In genomic region chr7:66930341-66930740, GRCh38 we compare ENCODE assay signal across 12 cellular contexts. TPM values are rescaled to one million over a fixed set of nuclear protein-coding genes. Genes with fewer than 3 reads are reported as not detected.
DNase-seq lines count a peak whose midpoint lies in the region; ATAC-seq and TF ChIP-seq lines count a peak whose summit lies in the region.
"Had no signal": no experiment of that assay in that cellular context is flagged by ENCODE, and none has a peak within 500 bp of the region (broad histone marks: within the 10 kb centered on the region; RNA-seq: fewer than 3 reads in every experiment).

No MANE protein-coding gene starts in this region.

- H3K27ac ChIP-seq in breast epithelium (no peak overlapping the region), coronary artery (no peak overlapping the region), tibial nerve (no peak overlapping the region)
- H3K27ac ChIP-seq: HL-60, suprapubic skin had no signal

- H3K27me3 ChIP-seq in breast epithelium: no peaks in the 10 kb centered on the region
- H3K27me3 ChIP-seq in tibial nerve: no peaks in the 10 kb centered on the region
- H3K27me3 ChIP-seq: suprapubic skin had no signal

- no TSS peak for BruUV-seq in MCF 10A (replicated peaks; lab: Mats Ljungman, UMichigan)

- H3K36me3 Mint-ChIP-seq in MCF 10A (ENCODE audit: insufficient read depth, unreplicated experiment): peaks cover 45% of the 10 kb centered on the region
- peaks cover 88% of the 10 kb centered on the region for H3K36me3 Mint-ChIP-seq in stimulated activated effector memory CD8-positive, alpha-beta T cell treated with anti-CD3 and anti-CD28 coated beads, Interleukin-12 subunit alpha, Interleukin-12 subunit beta, amount 100 ng/mL, for 72 hours

- H3K4me3 ChIP-seq in breast epithelium (no peak overlapping the region), coronary artery (no peak overlapping the region), tibial nerve (no peak overlapping the region)
- H3K4me3 ChIP-seq: suprapubic skin had no signal

- no peaks in the 10 kb centered on the region for H3K9me3 Mint-ChIP-seq in MCF 10A (ENCODE audit: unreplicated experiment)
- H3K9me3 Mint-ChIP-seq in stimulated activated effector memory CD8-positive, alpha-beta T cell treated with anti-CD3 and anti-CD28 coated beads, Interleukin-12 subunit alpha, Interleukin-12 subunit beta, amount 100 ng/mL, for 72 hours: no peaks in the 10 kb centered on the region

- in situ Hi-C loops in SK-MEL-5 (cut with HindIII; ENCODE audit: low pct_unique_long_range_greater_than_20kb, low sequenced_read_pairs): no loop called here

- POLR2A ChIA-PET in MCF 10A (lab: Yijun Ruan, JAX): interaction anchor here (0.6 to 1.2 kb wide), 3 partner anchors 8 to 12 kb away, joined by 3 read pairs; partner anchors contain the start of gene TMEM248

- TF ChIP-seq CTCF in MCF 10A (IDR thresholded peaks at IDR 0.05; ENCODE audit: unreplicated experiment): no peak
- no peak for TF ChIP-seq CTCF in breast epithelium (IDR thresholded peaks at IDR 0.05)
- no peak for TF ChIP-seq CTCF in coronary artery (IDR thresholded peaks at IDR 0.05)
- TF ChIP-seq CTCF in tibial nerve (IDR thresholded peaks at IDR 0.05): no peak

- H3K4me3 Mint-ChIP-seq in MCF 10A (ENCODE audit: unreplicated experiment): no peak overlapping the region
- no peak overlapping the region for H3K4me3 Mint-ChIP-seq in stimulated activated effector memory CD8-positive, alpha-beta T cell treated with anti-CD3 and anti-CD28 coated beads, Interleukin-12 subunit alpha, Interleukin-12 subunit beta, amount 100 ng/mL, for 72 hours
- H3K4me3 Mint-ChIP-seq: B cell had no signal

- no peak for ATAC-seq in stimulated activated effector memory CD8-positive, alpha-beta T cell treated with anti-CD3 and anti-CD28 coated beads, Interleukin-12 subunit alpha, Interleukin-12 subunit beta, amount 100 ng/mL, for 72 hours
- no peak for ATAC-seq in GM18868 (IDR thresholded peaks at IDR 0.05; ENCODE audit: unreplicated experiment)

- H3K36me3 ChIP-seq in breast epithelium (no peaks in the 10 kb centered on the region), tibial nerve (peaks cover 0 to 5% (median 0%) of the 10 kb centered on the region in 3 donors)
- H3K36me3 ChIP-seq: suprapubic skin had no signal

- H3K27me3 Mint-ChIP-seq in MCF 10A (ENCODE audit: insufficient read depth, unreplicated experiment): no peaks in the 10 kb centered on the region
- H3K27me3 Mint-ChIP-seq: B cell had no signal

- no peak for TF ChIP-seq EP300 in tibial nerve (IDR thresholded peaks at IDR 0.05)

- intact Hi-C loops in MCF 10A (cut with micrococcal nuclease) (no loop called here), breast epithelium (cut with DNase I; ENCODE audit: low total_unique reads) (no loop called here)

- TF ChIP-seq POLR2A in breast epithelium (IDR thresholded peaks at IDR 0.05): no peak
- no peak for TF ChIP-seq POLR2A in erythroblast (IDR thresholded peaks at IDR 0.05; ENCODE audit: low read length)
- no peak for TF ChIP-seq POLR2A in tibial nerve (IDR thresholded peaks at IDR 0.05)

- H3K27ac Mint-ChIP-seq in MCF 10A (ENCODE audit: low read depth, unreplicated experiment): no peak overlapping the region
- peak overlapping the region; percentile 32 for H3K27ac Mint-ChIP-seq in stimulated activated effector memory CD8-positive, alpha-beta T cell treated with anti-CD3 and anti-CD28 coated beads, Interleukin-12 subunit alpha, Interleukin-12 subunit beta, amount 100 ng/mL, for 72 hours

- H3K4me1 ChIP-seq in breast epithelium: no peaks in the 10 kb centered on the region
- peaks cover 0 to 67% (median 4%) of the 10 kb centered on the region in 4 donors for H3K4me1 ChIP-seq in tibial nerve

- DNase-seq in MCF 10A (ENCODE audit: unreplicated experiment) (peak; percentile 14), breast epithelium (ENCODE audit: low spot score in 2 of 2) (no peak), SK-MEL-5 (ENCODE audit: low read depth, low spot score) (peak; percentile 78), erythroblast (lab: John Stamatoyannopoulos, UW) (peak; percentile 75 to 77), coronary artery (ENCODE audit: low spot score) (no peak), tibial nerve (ENCODE audit: low spot score in 2 of 2) (no peak)
- DNase-seq in stimulated activated effector memory CD8-positive, alpha-beta T cell treated with anti-CD3 and anti-CD28 coated beads, Interleukin-12 subunit alpha, Interleukin-12 subunit beta, amount 100 ng/mL, for 72 hours (ENCODE audit: low spot score in 2 of 2): no peak
- DNase-seq: T-helper 9 cell had no signal

- WGBS in tibial nerve, 2 donors: 65 to 68% methylated on average over 5 of the region's 5 CpGs

- CTCF ChIA-PET in MCF 10A (lab: Yijun Ruan, JAX): interaction anchor here (0.5 kb wide), 1 partner anchor 65 kb away, joined by 3 read pairs; the partner anchor contains the start of gene SBDS

- peaks cover 18% of the 10 kb centered on the region for H3K4me1 Mint-ChIP-seq in MCF 10A (ENCODE audit: insufficient read depth, unreplicated experiment)
- H3K4me1 Mint-ChIP-seq in stimulated activated effector memory CD8-positive, alpha-beta T cell treated with anti-CD3 and anti-CD28 coated beads, Interleukin-12 subunit alpha, Interleukin-12 subunit beta, amount 100 ng/mL, for 72 hours: peaks cover 65% of the 10 kb centered on the region

- H3K9me3 ChIP-seq in breast epithelium: no peaks in the 10 kb centered on the region
- H3K9me3 ChIP-seq in tibial nerve: no peaks in the 10 kb centered on the region
- H3K9me3 ChIP-seq: suprapubic skin had no signal

RNA-seq across cellular contexts. Expression of gene TMEM248, which starts 9.3 kb away (rescaled TPM):
- total RNA-seq in MCF 10A (2022) (75.7 and 80.0 TPM in 2 replicates), breast epithelium (100 to 1,000 TPM; 119 to 148 (median 120) TPM), tibial nerve (100 to 1,000 TPM in 1 of 4 donors, 10 to 100 TPM in 3; 86.4 to 110 (median 94.9) TPM)
- total RNA-seq in SK-MEL-5 (2014; rRNA removed; shearing (Covaris generic)): 160 and 188 TPM in 2 replicates
- 206 and 219 TPM in 2 replicates for polyA plus RNA-seq in SK-MEL-5 (2015; cell fraction: cytosol; rRNA removed)
- polyA plus RNA-seq in SK-MEL-5 (2015; cell fraction: nucleus; rRNA removed): 68.2 and 77.0 TPM in 2 replicates

Comparison
In these comparisons a context has a peak if more than half of its experiments do, and no peak if none do; other contexts are left out.
1. DNase-seq: peak in MCF 10A (single experiment), SK-MEL-5 (single experiment) and erythroblast (2 of 2); none in breast epithelium (0 of 2), stimulated activated effector memory CD8-positive, alpha-beta T cell treated with anti-CD3 and anti-CD28 coated beads, Interleukin-12 subunit alpha, Interleukin-12 subunit beta, amount 100 ng/mL, for 72 hours (0 of 2), coronary artery (single experiment) and tibial nerve (0 of 2).